In genomic region chr6:100440935-100441334, GRCh38 we compare ENCODE assay signal across 25 cellular contexts. TPM values are rescaled to one million over a fixed set of nuclear protein-coding genes. Genes with fewer than 3 reads are reported as not detected.
"Had no signal": no experiment of that assay in that cellular context is flagged by ENCODE, and none has a peak within 500 bp of the region (broad histone marks: within the 10 kb centered on the region; RNA-seq: fewer than 3 reads in every experiment).

No MANE protein-coding gene starts in this region.

- H3K4me3 Mint-ChIP-seq: memory B cell; naive B cell; natural killer cell treated with Interleukin-12 subunit alpha and Interleukin-12 subunit beta and Interleukin-15 and Interleukin-18, amount 100 ng/mL, for 72 hours; neural crest cell; stimulated activated naive B cell treated with anti-CD40 and anti-IgM and Interleukin-4, amounts not matched to agents 10 μg/mL and 1 μg/mL and 100 μg/mL, for 72 hours; stimulated activated naive CD8-positive, alpha-beta T cell treated with anti-CD3 and anti-CD28 coated beads, Interleukin-15, Interleukin-2, amounts not matched to agents 100 ng/mL and 50 ng/mL, for 24 hours had no signal

- ATAC-seq: gastroesophageal sphincter; heart right ventricle; left lobe of liver; natural killer cell treated with Interleukin-12 subunit alpha and Interleukin-12 subunit beta and Interleukin-15 and Interleukin-18, amount 100 ng/mL, for 72 hours; right lobe of liver; stimulated activated naive B cell treated with anti-CD40 and anti-IgM and Interleukin-4, amounts not matched to agents 10 μg/mL and 1 μg/mL and 100 μg/mL, for 72 hours had no signal

- H3K36me3 Mint-ChIP-seq: memory B cell; naive B cell; natural killer cell treated with Interleukin-12 subunit alpha and Interleukin-12 subunit beta and Interleukin-15 and Interleukin-18, amount 100 ng/mL, for 72 hours; stimulated activated naive B cell treated with anti-CD40 and anti-IgM and Interleukin-4, amounts not matched to agents 10 μg/mL and 1 μg/mL and 100 μg/mL, for 72 hours had no signal

- H3K9me3 Mint-ChIP-seq: memory B cell; natural killer cell treated with Interleukin-12 subunit alpha and Interleukin-12 subunit beta and Interleukin-15 and Interleukin-18, amount 100 ng/mL, for 72 hours; neural crest cell; stimulated activated naive B cell treated with anti-CD40 and anti-IgM and Interleukin-4, amounts not matched to agents 10 μg/mL and 1 μg/mL and 100 μg/mL, for 72 hours; stimulated activated naive CD8-positive, alpha-beta T cell treated with anti-CD3 and anti-CD28 coated beads, Interleukin-15, Interleukin-2, amounts not matched to agents 100 ng/mL and 50 ng/mL, for 24 hours had no signal

- H3K27ac Mint-ChIP-seq: memory B cell; naive B cell; natural killer cell treated with Interleukin-12 subunit alpha and Interleukin-12 subunit beta and Interleukin-15 and Interleukin-18, amount 100 ng/mL, for 72 hours; stimulated activated naive B cell treated with anti-CD40 and anti-IgM and Interleukin-4, amounts not matched to agents 10 μg/mL and 1 μg/mL and 100 μg/mL, for 72 hours; stimulated activated naive CD8-positive, alpha-beta T cell treated with anti-CD3 and anti-CD28 coated beads, Interleukin-15, Interleukin-2, amounts not matched to agents 100 ng/mL and 50 ng/mL, for 24 hours had no signal

- H3K4me1 Mint-ChIP-seq: memory B cell; naive B cell; neural crest cell; stimulated activated naive B cell treated with anti-CD40 and anti-IgM and Interleukin-4, amounts not matched to agents 10 μg/mL and 1 μg/mL and 100 μg/mL, for 72 hours had no signal

- DNase-seq: dermis blood vessel endothelial cell; effector memory CD4-positive, alpha-beta T cell; erythroblast; heart right ventricle; hypothalamus; naive B cell; pancreas; right lobe of liver; small intestine; stimulated activated CD4-positive, alpha-beta T cell treated with anti-CD3 and anti-CD28 coated beads, Interleukin-15, amount 100 ng/mL, for 24 hours; stimulated activated CD4-positive, alpha-beta T cell treated with anti-CD3 and anti-CD28 coated beads, Interleukin-2, amount 100 ng/mL, for 48 hours; stimulated activated naive B cell treated with anti-CD40 and anti-IgM and Interleukin-4, amounts not matched to agents 10 μg/mL and 1 μg/mL and 100 μg/mL, for 72 hours; upper lobe of left lung had no signal

RNA-seq across cellular contexts. Expression of gene SIM1, which starts 23.8 kb away (rescaled TPM):
- total RNA-seq: fibroblast of villous mesenchyme; gastroesophageal sphincter; heart right ventricle; left lobe of liver; lung; mononuclear cell; natural killer cell treated with Interleukin-12 subunit alpha and Interleukin-12 subunit beta and Interleukin-15 and Interleukin-18, amount 100 ng/mL, for 72 hours; posterior vena cava; thoracic aorta; tibial nerve; upper lobe of left lung had no signal
